In genomic region chr11:126214446-126215240, GRCh38 we compare ENCODE assay signal across 20 cellular contexts. TPM values are rescaled to one million over a fixed set of nuclear protein-coding genes. Genes with fewer than 3 reads are reported as not detected.
DNase-seq lines count a peak whose midpoint lies in the region; ATAC-seq, FAIRE-seq and TF ChIP-seq lines count a peak whose summit lies in the region.
"Had no signal": no experiment of that assay in that cellular context is flagged by ENCODE, and none has a peak within 500 bp of the region (broad histone marks: within the 10 kb centered on the region; RNA-seq: fewer than 3 reads in every experiment).

No MANE protein-coding gene starts in this region.

- TF ChIP-seq CTCF in left ventricle myocardium inferior (IDR thresholded peaks at IDR 0.05; ENCODE audit: borderline replicate concordance) = no peak
- TF ChIP-seq CTCF in mucosa of descending colon (IDR thresholded peaks at IDR 0.05) = no peak

- H3K4me1 ChIP-seq in left ventricle myocardium inferior (peaks cover 67% of the 10 kb centered on the region), mucosa of descending colon (ENCODE audit: low read depth) (peaks cover 19% of the 10 kb centered on the region)

- no peaks in the 10 kb centered on the region for H3K27me3 ChIP-seq in left ventricle myocardium inferior (ENCODE audit: low read depth)
- H3K27me3 ChIP-seq: gastroesophageal sphincter had no signal

- peaks cover 5% of the 10 kb centered on the region for H3K36me3 ChIP-seq in left ventricle myocardium inferior
- H3K36me3 ChIP-seq in mucosa of descending colon (ENCODE audit: low read depth) = no peaks in the 10 kb centered on the region

- DNase-seq in left ventricle myocardium inferior (no peak), left ventricle myocardium superior (no peak), mucosa of descending colon (peak in 1 of 3 donors; percentile 82), posterior cingulate gyrus (no peak), HuH-7.5 (ENCODE audit: low spot score) (no peak)
- DNase-seq: activated CD4-positive, alpha-beta T cell treated with anti-CD3 and anti-CD28 coated beads, Interleukin-2, amount 50 U/mL, for 1 hour; activated naive CD8-positive, alpha-beta T cell treated with anti-CD3 and anti-CD28 coated beads, Interleukin-2, amount 10 ng/mL, durations not matched to agents 7 days and 5 days; activated T-cell treated with anti-CD3 and anti-CD28 coated beads, Interleukin-2, amount 50 U/mL, for 1 hour; COR-L47; H9; mesendoderm; NCI-H2107; NCI-H82 had no signal

- peak overlapping the region; percentile 54 for H3K27ac ChIP-seq in left ventricle myocardium inferior (replicated peaks)
- H3K27ac ChIP-seq: gastroesophageal sphincter had no signal

- no peak for TF ChIP-seq POLR2A in GM18505 (IDR thresholded peaks at IDR 0.05; ENCODE audit: borderline replicate concordance, extremely low read depth, insufficient read depth, insufficient read length)

- ATAC-seq in left ventricle myocardium superior = no peak
- peak; percentile 70 for ATAC-seq in mucosa of descending colon
- ATAC-seq in HG03095 (IDR thresholded peaks at IDR 0.05; ENCODE audit: unreplicated experiment) = no peak
- ATAC-seq in GM18505 (IDR thresholded peaks at IDR 0.05; ENCODE audit: unreplicated experiment) = no peak
- ATAC-seq: gastroesophageal sphincter; stimulated activated memory B cell treated with anti-CD40 and anti-IgM and Interleukin-4, amounts not matched to agents 10 μg/mL and 1 μg/mL and 100 μg/mL, for 72 hours had no signal

- FAIRE-seq in colon (lab: Jason Lieb, UNC) = peak; percentile 62
- FAIRE-seq: GM12891, urothelium cell line had no signal

- H3K4me3 ChIP-seq in left ventricle myocardium inferior (peak overlapping the region; percentile 32), mucosa of descending colon (no peak overlapping the region)
- H3K4me3 ChIP-seq: gastroesophageal sphincter had no signal

- intact Hi-C loops in left ventricle myocardium inferior (cut with micrococcal nuclease) (no loop called here), left ventricle myocardium superior (cut with micrococcal nuclease) (loop anchor here (10.0 kb wide), 1 partner anchor 50 kb away; the partner anchor contains the start of genes FOXRED1 and SRPRA), mucosa of descending colon (cut with DNase I, micrococcal nuclease) (no loop called here), posterior cingulate gyrus (cut with DNase I) (loop anchor here (5.0 kb wide), 1 partner anchor 53 kb away; the partner anchor contains the start of genes FOXRED1 and SRPRA)

- H3K9me3 ChIP-seq in left ventricle myocardium inferior (replicated peaks) (no peaks in the 10 kb centered on the region), mucosa of descending colon (no peaks in the 10 kb centered on the region)
- H3K9me3 ChIP-seq: gastroesophageal sphincter had no signal

RNA-seq across cellular contexts. Expression of gene FAM118B, which starts 3.1 kb away (rescaled TPM):
- total RNA-seq in left ventricle myocardium inferior (26.7 TPM), left ventricle myocardium superior (25.1 TPM), mucosa of descending colon (10 to 100 TPM; 35.4 to 62.5 (median 48.5) TPM)

RNA-seq across cellular contexts. Expression of gene RPUSD4, which starts 3.2 kb away (rescaled TPM):
- 37.6 TPM for total RNA-seq in left ventricle myocardium inferior
- 40.0 TPM for total RNA-seq in left ventricle myocardium superior
- 10 to 100 TPM; 17.0 to 23.4 (median 23.0) TPM for total RNA-seq in mucosa of descending colon

RNA-seq across cellular contexts. Expression of gene SRPRA, which starts 54.1 kb away (rescaled TPM):
- total RNA-seq in left ventricle myocardium inferior = 64.2 TPM
- 68.6 TPM for total RNA-seq in left ventricle myocardium superior
- total RNA-seq in mucosa of descending colon = 10 to 100 TPM; 73.8 to 88.1 (median 79.2) TPM

RNA-seq across cellular contexts. Expression of gene FOXRED1, which starts 54.3 kb away (rescaled TPM):
- 27.7 TPM for total RNA-seq in left ventricle myocardium inferior
- 29.1 TPM for total RNA-seq in left ventricle myocardium superior
- total RNA-seq in mucosa of descending colon = 10 to 100 TPM; 24.3 to 36.9 (median 31.4) TPM

Comparison
In these comparisons a context has a peak if more than half of its experiments do, and no peak if none do; other contexts are left out.
1. intact Hi-C loops: an anchor here in left ventricle myocardium superior (10.0 kb wide) and posterior cingulate gyrus (5.0 kb wide); none called in left ventricle myocardium inferior and mucosa of descending colon.